Comparison of ENCODE assay signal across 1 cellular context in genomic region chr12:82627799-82628198, GRCh38.
TF ChIP-seq lines count a peak whose summit lies in the region.

No MANE protein-coding gene starts in this region.

TF ChIP-seq in H1, 55 proteins besides CTCF, POLR2A, EP300 and RAD21 (continued from another document):
- TF ChIP-seq SUZ12 (IDR thresholded peaks at IDR 0.05; ENCODE audit: low read length) (no peak), POLR2AphosphoS5 (IDR thresholded peaks at IDR 0.05; ENCODE audit: low read depth, low read length) (no peak), YY1 (IDR thresholded peaks at IDR 0.05; ENCODE audit: low read depth, low read length) (no peak), SIX5 (IDR thresholded peaks at IDR 0.05; ENCODE audit: low read depth, low read length) (no peak), JUND (IDR thresholded peaks at IDR 0.05; ENCODE audit: low read length) (no peak), EGR1 (IDR thresholded peaks at IDR 0.05; ENCODE audit: borderline replicate concordance, low read depth, low read length) (no peak), HDAC2 (IDR thresholded peaks at IDR 0.05; ENCODE audit: borderline replicate concordance in 1 of 2, low read depth in 2 of 2, low read length in 2 of 2) (no peak), EZH2 (IDR thresholded peaks at IDR 0.05; ENCODE audit: low read depth, low read length, severe bottlenecking) (no peak), CBX5 (IDR thresholded peaks at IDR 0.05; ENCODE audit: low read depth, low read length) (no peak), SIN3A (conservative IDR thresholded peaks at IDR 0.05 in 1 of 2, IDR thresholded peaks at IDR 0.05 in 1 of 2; ENCODE audit: low read depth in 1 of 2, low read length in 2 of 2) (no peak), BACH1 (IDR thresholded peaks at IDR 0.05; ENCODE audit: low read length) (no peak), SRF (IDR thresholded peaks at IDR 0.05; ENCODE audit: low read depth, low read length) (no peak)
